ENCODE assay signal across 1 cellular context in the genomic region with DNA sequence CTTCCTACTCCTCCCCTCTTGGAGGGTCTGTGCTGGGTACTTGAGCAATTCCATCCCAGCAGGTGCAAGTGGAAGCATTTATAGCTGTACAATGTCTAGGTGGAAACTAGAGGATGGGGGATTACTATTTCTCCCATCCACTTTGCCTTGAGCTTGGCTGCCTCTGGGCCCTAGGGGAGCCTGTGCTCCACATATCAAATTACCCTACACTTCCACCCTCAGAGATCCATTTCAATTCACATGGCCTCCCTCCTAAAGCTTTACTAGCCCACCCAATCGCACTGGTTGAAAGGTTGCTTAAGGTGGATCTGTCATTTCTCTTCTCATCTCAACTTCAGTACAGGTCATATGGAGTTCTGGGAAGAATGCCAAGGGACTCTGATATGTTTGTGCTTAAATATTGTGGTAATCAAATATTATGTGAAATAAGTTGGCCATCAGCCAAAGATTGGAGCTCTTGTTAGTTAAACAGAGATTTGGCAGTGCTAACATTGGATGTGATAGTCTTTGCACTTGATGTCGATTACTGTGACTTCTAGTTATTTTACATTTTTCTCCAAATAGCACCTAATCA.
TF ChIP-seq lines count a peak whose summit lies in the region.

No MANE protein-coding gene starts in this region.

TF ChIP-seq in GM23338, 12 proteins besides CTCF, POLR2A, EP300 and RAD21 (continued from another document):
- TF ChIP-seq, protein P1, sequence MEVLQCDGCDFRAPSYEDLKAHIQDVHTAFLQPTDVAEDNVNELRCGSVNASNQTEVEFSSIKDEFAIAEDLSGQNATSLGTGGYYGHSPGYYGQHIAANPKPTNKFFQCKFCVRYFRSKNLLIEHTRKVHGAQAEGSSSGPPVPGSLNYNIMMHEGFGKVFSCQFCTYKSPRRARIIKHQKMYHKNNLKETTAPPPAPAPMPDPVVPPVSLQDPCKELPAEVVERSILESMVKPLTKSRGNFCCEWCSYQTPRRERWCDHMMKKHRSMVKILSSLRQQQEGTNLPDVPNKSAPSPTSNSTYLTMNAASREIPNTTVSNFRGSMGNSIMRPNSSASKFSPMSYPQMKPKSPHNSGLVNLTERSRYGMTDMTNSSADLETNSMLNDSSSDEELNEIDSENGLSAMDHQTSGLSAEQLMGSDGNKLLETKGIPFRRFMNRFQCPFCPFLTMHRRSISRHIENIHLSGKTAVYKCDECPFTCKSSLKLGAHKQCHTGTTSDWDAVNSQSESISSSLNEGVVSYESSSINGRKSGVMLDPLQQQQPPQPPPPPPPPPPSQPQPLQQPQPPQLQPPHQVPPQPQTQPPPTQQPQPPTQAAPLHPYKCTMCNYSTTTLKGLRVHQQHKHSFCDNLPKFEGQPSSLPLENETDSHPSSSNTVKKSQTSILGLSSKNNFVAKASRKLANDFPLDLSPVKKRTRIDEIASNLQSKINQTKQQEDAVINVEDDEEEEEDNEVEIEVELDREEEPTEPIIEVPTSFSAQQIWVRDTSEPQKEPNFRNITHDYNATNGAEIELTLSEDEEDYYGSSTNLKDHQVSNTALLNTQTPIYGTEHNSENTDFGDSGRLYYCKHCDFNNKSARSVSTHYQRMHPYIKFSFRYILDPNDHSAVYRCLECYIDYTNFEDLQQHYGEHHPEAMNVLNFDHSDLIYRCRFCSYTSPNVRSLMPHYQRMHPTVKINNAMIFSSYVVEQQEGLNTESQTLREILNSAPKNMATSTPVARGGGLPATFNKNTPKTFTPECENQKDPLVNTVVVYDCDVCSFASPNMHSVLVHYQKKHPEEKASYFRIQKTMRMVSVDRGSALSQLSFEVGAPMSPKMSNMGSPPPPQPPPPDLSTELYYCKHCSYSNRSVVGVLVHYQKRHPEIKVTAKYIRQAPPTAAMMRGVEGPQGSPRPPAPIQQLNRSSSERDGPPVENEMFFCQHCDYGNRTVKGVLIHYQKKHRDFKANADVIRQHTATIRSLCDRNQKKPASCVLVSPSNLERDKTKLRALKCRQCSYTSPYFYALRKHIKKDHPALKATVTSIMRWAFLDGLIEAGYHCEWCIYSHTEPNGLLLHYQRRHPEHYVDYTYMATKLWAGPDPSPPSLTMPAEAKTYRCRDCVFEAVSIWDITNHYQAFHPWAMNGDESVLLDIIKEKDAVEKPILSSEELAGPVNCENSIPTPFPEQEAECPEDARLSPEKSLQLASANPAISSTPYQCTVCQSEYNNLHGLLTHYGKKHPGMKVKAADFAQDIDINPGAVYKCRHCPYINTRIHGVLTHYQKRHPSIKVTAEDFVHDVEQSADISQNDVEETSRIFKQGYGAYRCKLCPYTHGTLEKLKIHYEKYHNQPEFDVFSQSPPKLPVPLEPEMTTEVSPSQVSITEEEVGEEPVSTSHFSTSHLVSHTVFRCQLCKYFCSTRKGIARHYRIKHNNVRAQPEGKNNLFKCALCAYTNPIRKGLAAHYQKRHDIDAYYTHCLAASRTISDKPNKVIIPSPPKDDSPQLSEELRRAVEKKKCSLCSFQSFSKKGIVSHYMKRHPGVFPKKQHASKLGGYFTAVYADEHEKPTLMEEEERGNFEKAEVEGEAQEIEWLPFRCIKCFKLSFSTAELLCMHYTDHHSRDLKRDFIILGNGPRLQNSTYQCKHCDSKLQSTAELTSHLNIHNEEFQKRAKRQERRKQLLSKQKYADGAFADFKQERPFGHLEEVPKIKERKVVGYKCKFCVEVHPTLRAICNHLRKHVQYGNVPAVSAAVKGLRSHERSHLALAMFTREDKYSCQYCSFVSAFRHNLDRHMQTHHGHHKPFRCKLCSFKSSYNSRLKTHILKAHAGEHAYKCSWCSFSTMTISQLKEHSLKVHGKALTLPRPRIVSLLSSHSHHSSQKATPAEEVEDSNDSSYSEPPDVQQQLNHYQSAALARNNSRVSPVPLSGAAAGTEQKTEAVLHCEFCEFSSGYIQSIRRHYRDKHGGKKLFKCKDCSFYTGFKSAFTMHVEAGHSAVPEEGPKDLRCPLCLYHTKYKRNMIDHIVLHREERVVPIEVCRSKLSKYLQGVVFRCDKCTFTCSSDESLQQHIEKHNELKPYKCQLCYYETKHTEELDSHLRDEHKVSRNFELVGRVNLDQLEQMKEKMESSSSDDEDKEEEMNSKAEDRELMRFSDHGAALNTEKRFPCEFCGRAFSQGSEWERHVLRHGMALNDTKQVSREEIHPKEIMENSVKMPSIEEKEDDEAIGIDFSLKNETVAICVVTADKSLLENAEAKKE (CRISPR knock-in tag; IDR thresholded peaks at IDR 0.05) = no peak
- TF ChIP-seq EZH2phosphoT487 (IDR thresholded peaks at IDR 0.05; ENCODE audit: unreplicated experiment) (no peak), EZH2 (IDR thresholded peaks at IDR 0.05; ENCODE audit: low read depth, unreplicated experiment) (no peak), NANOG (IDR thresholded peaks at IDR 0.05; ENCODE audit: borderline replicate concordance) (no peak), ZNF114 (CRISPR knock-in tag; IDR thresholded peaks at IDR 0.05) (no peak), ZNF331 (CRISPR knock-in tag; IDR thresholded peaks at IDR 0.05; ENCODE audit: low read depth) (no peak), STAT1 (IDR thresholded peaks at IDR 0.05; ENCODE audit: unreplicated experiment) (no peak)
- TF ChIP-seq, protein P2, sequence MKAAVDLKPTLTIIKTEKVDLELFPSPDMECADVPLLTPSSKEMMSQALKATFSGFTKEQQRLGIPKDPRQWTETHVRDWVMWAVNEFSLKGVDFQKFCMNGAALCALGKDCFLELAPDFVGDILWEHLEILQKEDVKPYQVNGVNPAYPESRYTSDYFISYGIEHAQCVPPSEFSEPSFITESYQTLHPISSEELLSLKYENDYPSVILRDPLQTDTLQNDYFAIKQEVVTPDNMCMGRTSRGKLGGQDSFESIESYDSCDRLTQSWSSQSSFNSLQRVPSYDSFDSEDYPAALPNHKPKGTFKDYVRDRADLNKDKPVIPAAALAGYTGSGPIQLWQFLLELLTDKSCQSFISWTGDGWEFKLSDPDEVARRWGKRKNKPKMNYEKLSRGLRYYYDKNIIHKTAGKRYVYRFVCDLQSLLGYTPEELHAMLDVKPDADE (IDR thresholded peaks at IDR 0.05) = no peak
- TF ChIP-seq, protein P3, sequence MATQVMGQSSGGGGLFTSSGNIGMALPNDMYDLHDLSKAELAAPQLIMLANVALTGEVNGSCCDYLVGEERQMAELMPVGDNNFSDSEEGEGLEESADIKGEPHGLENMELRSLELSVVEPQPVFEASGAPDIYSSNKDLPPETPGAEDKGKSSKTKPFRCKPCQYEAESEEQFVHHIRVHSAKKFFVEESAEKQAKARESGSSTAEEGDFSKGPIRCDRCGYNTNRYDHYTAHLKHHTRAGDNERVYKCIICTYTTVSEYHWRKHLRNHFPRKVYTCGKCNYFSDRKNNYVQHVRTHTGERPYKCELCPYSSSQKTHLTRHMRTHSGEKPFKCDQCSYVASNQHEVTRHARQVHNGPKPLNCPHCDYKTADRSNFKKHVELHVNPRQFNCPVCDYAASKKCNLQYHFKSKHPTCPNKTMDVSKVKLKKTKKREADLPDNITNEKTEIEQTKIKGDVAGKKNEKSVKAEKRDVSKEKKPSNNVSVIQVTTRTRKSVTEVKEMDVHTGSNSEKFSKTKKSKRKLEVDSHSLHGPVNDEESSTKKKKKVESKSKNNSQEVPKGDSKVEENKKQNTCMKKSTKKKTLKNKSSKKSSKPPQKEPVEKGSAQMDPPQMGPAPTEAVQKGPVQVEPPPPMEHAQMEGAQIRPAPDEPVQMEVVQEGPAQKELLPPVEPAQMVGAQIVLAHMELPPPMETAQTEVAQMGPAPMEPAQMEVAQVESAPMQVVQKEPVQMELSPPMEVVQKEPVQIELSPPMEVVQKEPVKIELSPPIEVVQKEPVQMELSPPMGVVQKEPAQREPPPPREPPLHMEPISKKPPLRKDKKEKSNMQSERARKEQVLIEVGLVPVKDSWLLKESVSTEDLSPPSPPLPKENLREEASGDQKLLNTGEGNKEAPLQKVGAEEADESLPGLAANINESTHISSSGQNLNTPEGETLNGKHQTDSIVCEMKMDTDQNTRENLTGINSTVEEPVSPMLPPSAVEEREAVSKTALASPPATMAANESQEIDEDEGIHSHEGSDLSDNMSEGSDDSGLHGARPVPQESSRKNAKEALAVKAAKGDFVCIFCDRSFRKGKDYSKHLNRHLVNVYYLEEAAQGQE (IDR thresholded peaks at IDR 0.05; ENCODE audit: unreplicated experiment) = no peak
